1 cellular context compared by ENCODE assay signal in the genomic region with DNA sequence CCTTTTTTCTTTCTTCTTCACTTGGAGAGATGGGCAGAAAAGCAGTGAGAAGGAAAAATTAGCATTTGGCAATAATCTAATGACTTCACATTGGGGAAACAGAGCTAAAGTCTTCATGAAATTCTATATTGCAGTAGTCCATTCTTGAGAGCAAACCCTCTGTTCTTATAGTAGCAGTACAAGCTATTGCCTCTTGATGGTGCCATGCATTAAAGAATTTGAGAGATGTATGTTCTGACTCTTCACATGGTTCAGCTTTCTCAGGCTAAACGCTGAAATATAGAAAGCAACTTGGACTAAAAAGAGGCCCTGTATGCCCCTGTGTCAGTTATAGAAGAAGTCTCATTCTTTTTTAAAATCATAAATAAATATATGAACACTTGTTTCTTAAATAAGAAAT.
TF ChIP-seq lines count a peak whose summit lies in the region.

No MANE protein-coding gene starts in this region.

TF ChIP-seq in K562, 482 proteins besides CTCF, POLR2A, EP300 and RAD21 (continued from another document):
- TF ChIP-seq, protein P1, sequence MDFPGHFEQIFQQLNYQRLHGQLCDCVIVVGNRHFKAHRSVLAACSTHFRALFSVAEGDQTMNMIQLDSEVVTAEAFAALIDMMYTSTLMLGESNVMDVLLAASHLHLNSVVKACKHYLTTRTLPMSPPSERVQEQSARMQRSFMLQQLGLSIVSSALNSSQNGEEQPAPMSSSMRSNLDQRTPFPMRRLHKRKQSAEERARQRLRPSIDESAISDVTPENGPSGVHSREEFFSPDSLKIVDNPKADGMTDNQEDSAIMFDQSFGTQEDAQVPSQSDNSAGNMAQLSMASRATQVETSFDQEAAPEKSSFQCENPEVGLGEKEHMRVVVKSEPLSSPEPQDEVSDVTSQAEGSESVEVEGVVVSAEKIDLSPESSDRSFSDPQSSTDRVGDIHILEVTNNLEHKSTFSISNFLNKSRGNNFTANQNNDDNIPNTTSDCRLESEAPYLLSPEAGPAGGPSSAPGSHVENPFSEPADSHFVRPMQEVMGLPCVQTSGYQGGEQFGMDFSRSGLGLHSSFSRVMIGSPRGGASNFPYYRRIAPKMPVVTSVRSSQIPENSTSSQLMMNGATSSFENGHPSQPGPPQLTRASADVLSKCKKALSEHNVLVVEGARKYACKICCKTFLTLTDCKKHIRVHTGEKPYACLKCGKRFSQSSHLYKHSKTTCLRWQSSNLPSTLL (IDR thresholded peaks at IDR 0.05), result no peak
- TF ChIP-seq RAD51 (IDR thresholded peaks at IDR 0.05; ENCODE audit: borderline replicate concordance, low read depth) (no peak), DIDO1 (tag; IDR thresholded peaks at IDR 0.05; ENCODE audit: low read depth) (no peak), SP1 (CRISPR knock-in tag; IDR thresholded peaks at IDR 0.05) (no peak), PCBP2 (IDR thresholded peaks at IDR 0.05; ENCODE audit: low read depth, low read length, poor library complexity, severe bottlenecking) (no peak), NR3C1 (CRISPR knock-in tag; IDR thresholded peaks at IDR 0.05) (no peak)
- TF ChIP-seq, protein P2, sequence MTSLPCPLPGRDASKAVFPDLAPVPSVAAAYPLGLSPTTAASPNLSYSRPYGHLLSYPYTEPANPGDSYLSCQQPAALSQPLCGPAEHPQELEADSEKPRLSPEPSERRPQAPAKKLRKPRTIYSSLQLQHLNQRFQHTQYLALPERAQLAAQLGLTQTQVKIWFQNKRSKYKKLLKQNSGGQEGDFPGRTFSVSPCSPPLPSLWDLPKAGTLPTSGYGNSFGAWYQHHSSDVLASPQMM (CRISPR knock-in tag; IDR thresholded peaks at IDR 0.05), result no peak
